In genomic region chr12:14803830-14804160, GRCh38 we compare ENCODE assay signal across 9 cellular contexts. TPM values are rescaled to one million over a fixed set of nuclear protein-coding genes. Genes with fewer than 3 reads are reported as not detected.
DNase-seq lines count a peak whose midpoint lies in the region; ATAC-seq and TF ChIP-seq lines count a peak whose summit lies in the region.
"Had no signal": no experiment of that assay in that cellular context is flagged by ENCODE, and none has a peak within 500 bp of the region (broad histone marks: within the 10 kb centered on the region; RNA-seq: fewer than 3 reads in every experiment).

No MANE protein-coding gene starts in this region.

- intact Hi-C loops in left ventricle myocardium inferior (cut with micrococcal nuclease): no loop called here
- intact Hi-C loops in stomach (cut with DNase I; ENCODE audit: low total_unique reads): loop anchor here (2.0 kb wide), 1 partner anchor 33 kb away; a partner anchor contains a TSS

- TF ChIP-seq EP300 in stomach (IDR thresholded peaks at IDR 0.05): no peak

- H3K4me3 ChIP-seq in Peyer's patch (peak overlapping the region; percentile 56 to 92 (median 74)), left ventricle myocardium inferior (peak overlapping the region; percentile 96), stomach (peak overlapping the region; percentile 76 to 82 (median 80))

- WGBS in stomach, 5 donors: 0 to 1% (median 0%) methylated on average over 12 of the region's 12 CpGs

- DNase-seq in Peyer's patch: no peak
- no peak for DNase-seq in left ventricle myocardium inferior
- DNase-seq in stomach: no peak
- no peak for DNase-seq in NCI-H2227 treated with DMSO at 0.1 percent for 48 hours (lab: John Stamatoyannopoulos, UW)
- no peak for DNase-seq in SW480 (ENCODE audit: low spot score)
- DNase-seq in CD1c-positive myeloid dendritic cell (ENCODE audit: extremely low spot score): no peak

- peak overlapping the region; percentile 74 to 92 (median 90) for H3K27ac ChIP-seq in Peyer's patch
- peak overlapping the region; percentile 90 for H3K27ac ChIP-seq in left ventricle myocardium inferior (replicated peaks)
- peak overlapping the region; percentile 69 to 96 (median 93) for H3K27ac ChIP-seq in stomach

- TF ChIP-seq POLR2A in Peyer's patch (IDR thresholded peaks at IDR 0.05) (no peak), stomach (IDR thresholded peaks at IDR 0.05) (no peak)

- H3K4me1 ChIP-seq in Peyer's patch: peaks cover 0 to 17% (median 4%) of the 10 kb centered on the region in 4 donors
- H3K4me1 ChIP-seq in left ventricle myocardium inferior: peaks cover 38% of the 10 kb centered on the region
- H3K4me1 ChIP-seq in stomach: peaks cover 11 to 39% (median 23%) of the 10 kb centered on the region in 4 donors

- H3K36me3 ChIP-seq in Peyer's patch: peaks cover 0 to 11% (median 0%) of the 10 kb centered on the region in 3 donors
- peaks cover 10% of the 10 kb centered on the region for H3K36me3 ChIP-seq in left ventricle myocardium inferior
- H3K36me3 ChIP-seq in stomach: peaks cover 5 to 12% (median 10%) of the 10 kb centered on the region in 4 donors

- no peaks in the 10 kb centered on the region for H3K27me3 ChIP-seq in Peyer's patch
- no peaks in the 10 kb centered on the region for H3K27me3 ChIP-seq in left ventricle myocardium inferior (ENCODE audit: low read depth)
- H3K27me3 ChIP-seq in stomach: no peaks in the 10 kb centered on the region

- peak; percentile 24 for ATAC-seq in GM18870 (IDR thresholded peaks at IDR 0.05; ENCODE audit: unreplicated experiment)
- ATAC-seq in HG02885 (IDR thresholded peaks at IDR 0.05; ENCODE audit: poor library complexity, unreplicated experiment): peak; percentile 24

- TF ChIP-seq CTCF in Peyer's patch (IDR thresholded peaks at IDR 0.05) (peak in 1 of 6 experiments; percentile 9), left ventricle myocardium inferior (IDR thresholded peaks at IDR 0.05; ENCODE audit: borderline replicate concordance) (no peak), stomach (IDR thresholded peaks at IDR 0.05) (no peak)

- H3K9me3 ChIP-seq in Peyer's patch: no peaks in the 10 kb centered on the region
- H3K9me3 ChIP-seq in left ventricle myocardium inferior (replicated peaks): no peaks in the 10 kb centered on the region
- H3K9me3 ChIP-seq in stomach: no peaks in the 10 kb centered on the region

RNA-seq across cellular contexts. Expression of gene C12orf60, which starts 0.3 kb away (rescaled TPM):
- total RNA-seq in Peyer's patch (under 1 TPM in 1 of 4 donors, not detected in 3; 0.88 TPM), left ventricle myocardium inferior (1.9 TPM), stomach (1 to 10 TPM in 3 of 5 donors, not detected in 2; 1.0 to 3.1 (median 1.5) TPM)
- polyA plus RNA-seq in stomach: 1 to 10 TPM; 1.1 to 2.4 (median 1.4) TPM

RNA-seq across cellular contexts. Expression of gene WBP11, which starts 0.5 kb away (rescaled TPM):
- total RNA-seq in Peyer's patch: 10 to 100 TPM; 12.3 to 42.9 (median 12.8) TPM
- total RNA-seq in left ventricle myocardium inferior: 49.7 TPM
- total RNA-seq in stomach: 10 to 100 TPM in 4 of 5 donors, 1 to 10 TPM in 1; 1.4 to 65.9 (median 19.2) TPM
- polyA plus RNA-seq in stomach: 10 to 100 TPM; 12.7 to 16.0 (median 13.0) TPM

RNA-seq across cellular contexts. Expression of gene SMCO3, which starts 10.2 kb away (rescaled TPM):
- not detected for total RNA-seq in Peyer's patch
- total RNA-seq in left ventricle myocardium inferior: 0.14 TPM
- total RNA-seq in stomach: 1 to 10 TPM in 1 of 5 donors, not detected in 4; 2.4 TPM
- not detected for polyA plus RNA-seq in stomach
- total RNA-seq: activated CD8-positive, alpha-beta memory T cell treated with anti-CD3 and anti-CD28 coated beads for 36 hours had no signal

RNA-seq across cellular contexts. Expression of gene ART4, which starts 39.5 kb away (rescaled TPM):
- total RNA-seq in Peyer's patch (under 1 TPM in 2 of 4 donors, not detected in 2; 0.13 to 0.18 TPM), left ventricle myocardium inferior (5.0 TPM), stomach (1 to 10 TPM in 1 of 5 donors, under 1 TPM in 1, not detected in 3; 0.72 to 2.0 TPM)
- 1 to 10 TPM in 1 of 3 donors, under 1 TPM in 1, not detected in 1; 0.03 to 1.7 TPM for polyA plus RNA-seq in stomach
- total RNA-seq: activated CD8-positive, alpha-beta memory T cell treated with anti-CD3 and anti-CD28 coated beads for 36 hours had no signal
